Comparison of ENCODE assay signal across 8 cellular contexts in genomic region chr3:150372320-150373118, GRCh38.
DNase-seq lines count a peak whose midpoint lies in the region; ATAC-seq, FAIRE-seq and TF ChIP-seq lines count a peak whose summit lies in the region.

No MANE protein-coding gene starts in this region.

- H3K9ac ChIP-seq in OCI-LY3 (ENCODE audit: low read length): no peak overlapping the region

- no peaks in the 10 kb centered on the region for H3K79me2 ChIP-seq in OCI-LY3 (ENCODE audit: low read length)

- FAIRE-seq in GM19239 (lab: Jason Lieb, UNC): peak; percentile 48

- H4K20me1 ChIP-seq in OCI-LY3 (ENCODE audit: insufficient read depth, low read length): no peaks in the 10 kb centered on the region

- H3K27ac Mint-ChIP-seq in stimulated activated naive B cell treated with anti-CD40 and anti-IgM and Interleukin-4, amounts not matched to agents 10 μg/mL and 1 μg/mL and 100 μg/mL, for 72 hours: no peak overlapping the region

- no peak overlapping the region for H2AFZ ChIP-seq in OCI-LY3 (ENCODE audit: low read depth, low read length)

- peak; percentile 67 to 71 for ATAC-seq in stimulated activated naive B cell treated with anti-CD40 and anti-IgM and Interleukin-4, amounts not matched to agents 10 μg/mL and 1 μg/mL and 100 μg/mL, for 72 hours (replicated peaks)
- ATAC-seq in HG03469 (IDR thresholded peaks at IDR 0.05; ENCODE audit: unreplicated experiment) (no peak), GM19463 (IDR thresholded peaks at IDR 0.05; ENCODE audit: unreplicated experiment) (no peak)

- DNase-seq in GM19239 (ENCODE audit: insufficient read length, low spot score): no peak
- peak; percentile 29 for DNase-seq in fibroblast of gingiva (ENCODE audit: low read depth)
- DNase-seq in stimulated activated naive B cell treated with anti-CD40 and anti-IgM and Interleukin-4, amounts not matched to agents 10 μg/mL and 1 μg/mL and 100 μg/mL, for 72 hours: no peak
- no peak for DNase-seq in HUDEP-2 (lab: John Stamatoyannopoulos, UW; ENCODE audit: unreplicated experiment in 76 of 76)
- DNase-seq in HuH-7 (ENCODE audit: low spot score): no peak

- H3K27me3 ChIP-seq in OCI-LY3 (ENCODE audit: low read depth, low read length): no peaks in the 10 kb centered on the region

- H3K36me3 ChIP-seq in OCI-LY3 (replicated peaks; ENCODE audit: low read depth, low read length): no peaks in the 10 kb centered on the region

- TF ChIP-seq CTCF in OCI-LY3 (IDR thresholded peaks at IDR 0.05; ENCODE audit: low read depth, low read length): peak; percentile 7; the same call in 1 of the 2 replicates

- H3K27ac ChIP-seq in OCI-LY3 (ENCODE audit: low read length): no peak overlapping the region

- H3K4me2 ChIP-seq in OCI-LY3 (ENCODE audit: low read length): no peak overlapping the region

- no peaks in the 10 kb centered on the region for H3K27me3 Mint-ChIP-seq in stimulated activated naive B cell treated with anti-CD40 and anti-IgM and Interleukin-4, amounts not matched to agents 10 μg/mL and 1 μg/mL and 100 μg/mL, for 72 hours

- H3K4me3 Mint-ChIP-seq in stimulated activated naive B cell treated with anti-CD40 and anti-IgM and Interleukin-4, amounts not matched to agents 10 μg/mL and 1 μg/mL and 100 μg/mL, for 72 hours: no peak overlapping the region

- peaks cover 13 to 15% of the 10 kb centered on the region in 2 donors for H3K4me1 Mint-ChIP-seq in stimulated activated naive B cell treated with anti-CD40 and anti-IgM and Interleukin-4, amounts not matched to agents 10 μg/mL and 1 μg/mL and 100 μg/mL, for 72 hours

- no peaks in the 10 kb centered on the region for H3K9me3 ChIP-seq in OCI-LY3 (ENCODE audit: insufficient read depth, low read length)

- H3K4me1 ChIP-seq in OCI-LY3 (ENCODE audit: low read length): peaks cover 8% of the 10 kb centered on the region

- no peaks in the 10 kb centered on the region for H3K9me3 Mint-ChIP-seq in stimulated activated naive B cell treated with anti-CD40 and anti-IgM and Interleukin-4, amounts not matched to agents 10 μg/mL and 1 μg/mL and 100 μg/mL, for 72 hours

- no peaks in the 10 kb centered on the region for H3K36me3 Mint-ChIP-seq in stimulated activated naive B cell treated with anti-CD40 and anti-IgM and Interleukin-4, amounts not matched to agents 10 μg/mL and 1 μg/mL and 100 μg/mL, for 72 hours

- H3K4me3 ChIP-seq in OCI-LY3 (ENCODE audit: low read length): no peak overlapping the region

Comparison
In these comparisons a context has a peak if more than half of its experiments do, and no peak if none do; other contexts are left out.
1. ATAC-seq: peak in stimulated activated naive B cell treated with anti-CD40 and anti-IgM and Interleukin-4, amounts not matched to agents 10 μg/mL and 1 μg/mL and 100 μg/mL, for 72 hours (2 of 2); none in HG03469 (single experiment) and GM19463 (single experiment).